ENCODE assay signal across 8 cellular contexts in the genomic region with DNA sequence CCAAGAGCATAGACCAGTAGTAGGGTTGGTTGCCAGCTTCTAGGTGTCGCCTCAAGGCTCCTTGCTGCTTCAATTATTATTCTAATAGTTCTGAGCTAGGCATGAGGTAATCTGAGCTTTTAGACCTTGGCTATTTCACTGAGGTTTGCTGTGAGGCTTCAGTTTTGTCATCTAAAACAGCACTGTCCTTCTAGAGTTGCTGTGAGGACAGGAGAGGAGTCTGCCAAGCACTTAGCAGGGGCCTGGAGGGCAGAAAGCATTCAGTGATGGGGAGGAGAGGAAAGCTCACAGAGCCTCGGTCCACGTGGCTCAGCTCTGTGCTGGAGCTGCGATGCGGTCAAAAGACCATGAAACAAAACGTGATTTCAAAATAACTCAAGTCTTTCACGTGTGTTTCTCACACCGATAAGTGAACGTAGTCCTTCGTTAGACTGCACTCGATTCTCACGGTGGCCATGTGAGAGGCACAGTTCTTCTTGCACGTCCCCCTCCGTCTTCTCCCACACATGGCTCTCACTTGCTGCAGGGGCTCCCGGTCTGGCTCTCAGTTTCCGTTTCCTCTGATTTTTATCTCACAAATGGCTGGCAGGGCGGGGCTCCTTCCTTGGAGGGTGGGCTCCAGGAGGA.
DNase-seq lines count a peak whose midpoint lies in the region; ATAC-seq, FAIRE-seq and TF ChIP-seq lines count a peak whose summit lies in the region.

No MANE protein-coding gene starts in this region.

- H4K20me1 ChIP-seq in astrocyte (ENCODE audit: insufficient read depth, low read length) (no peaks in the 10 kb centered on the region), PC-3 (ENCODE audit: low read length) (no peaks in the 10 kb centered on the region)

- H3K4me3 ChIP-seq in astrocyte (ENCODE audit: insufficient read depth, low read depth, low read length) (no peak overlapping the region), skin epidermis (no peak overlapping the region), PC-3 (ENCODE audit: low read length) (no peak overlapping the region)

- H3K27ac Mint-ChIP-seq in astrocyte (ENCODE audit: unreplicated experiment), result no peak overlapping the region

- H3F3A ChIP-seq in PC-3 (ENCODE audit: low read length, unreplicated experiment), result no peaks in the 10 kb centered on the region

- no peaks in the 10 kb centered on the region for H3K9me2 ChIP-seq in PC-3 (replicated peaks; ENCODE audit: low read length)

- intact Hi-C loops in PC-3 (cut with micrococcal nuclease), result no loop called here

- BruUV-seq in PC-3 (replicated peaks; lab: Mats Ljungman, UMichigan), result no TSS peak

- H3K27me3 ChIP-seq in astrocyte (ENCODE audit: insufficient read depth, low read length), result no peaks in the 10 kb centered on the region
- H3K27me3 ChIP-seq in PC-3 (ENCODE audit: low read length), result no peaks in the 10 kb centered on the region

- no peaks in the 10 kb centered on the region for H3K9me3 Mint-ChIP-seq in astrocyte (ENCODE audit: unreplicated experiment)

- TF ChIP-seq CTCF in astrocyte (IDR thresholded peaks at IDR 0.05; ENCODE audit: insufficient read depth, low read depth, low read length), result no peak
- no peak for TF ChIP-seq CTCF in PC-3 (conservative IDR thresholded peaks at IDR 0.05; ENCODE audit: low read depth, low read length)

- H3K9ac ChIP-seq in astrocyte (ENCODE audit: low read length) (no peak overlapping the region), PC-3 (ENCODE audit: low read length) (no peak overlapping the region)

- H3K4me1 Mint-ChIP-seq in astrocyte (ENCODE audit: low read depth, unreplicated experiment), result peaks cover 17% of the 10 kb centered on the region

- no peaks in the 10 kb centered on the region for H3K27me3 Mint-ChIP-seq in astrocyte (ENCODE audit: low read depth, unreplicated experiment)

- ATAC-seq in GM19468 (IDR thresholded peaks at IDR 0.05; ENCODE audit: extremely low read depth, unreplicated experiment), result peak; percentile 48
- peak; percentile 59 for ATAC-seq in HG03460 (IDR thresholded peaks at IDR 0.05; ENCODE audit: unreplicated experiment)
- ATAC-seq in PC-3, result no peak

- CTCF ChIA-PET in PC-3 (lab: Charles Lee), result no interaction called here

- DNase-seq in EH (ENCODE audit: low read depth) (peak; percentile 13), astrocyte (ENCODE audit: low read depth) (no peak), H4 (ENCODE audit: low spot score) (no peak), PC-3 (no peak), hepatic stellate cell (ENCODE audit: low spot score) (no peak)

- peak overlapping the region; percentile 30 for H2AFZ ChIP-seq in astrocyte (ENCODE audit: low read depth, low read length)
- H2AFZ ChIP-seq in PC-3 (ENCODE audit: low read length), result no peak overlapping the region

- no peak overlapping the region for H3K4me3 Mint-ChIP-seq in astrocyte (ENCODE audit: unreplicated experiment)

- H3K27ac ChIP-seq in astrocyte (ENCODE audit: low read depth, low read length) (no peak overlapping the region), skin epidermis (peak overlapping the region in 11 of 21 experiments; percentile 39 to 83 (median 61)), PC-3 (ENCODE audit: low read length) (no peak overlapping the region)

- no peaks in the 10 kb centered on the region for H3K79me2 ChIP-seq in astrocyte (ENCODE audit: insufficient read depth, low read length)
- H3K79me2 ChIP-seq in PC-3 (ENCODE audit: low read length), result no peaks in the 10 kb centered on the region

- peaks cover 15% of the 10 kb centered on the region for H3K4me1 ChIP-seq in astrocyte (ENCODE audit: insufficient read depth, low read length)
- H3K4me1 ChIP-seq in PC-3 (ENCODE audit: insufficient read depth, low read length), result peaks cover 35% of the 10 kb centered on the region

- no peaks in the 10 kb centered on the region for H3K36me3 Mint-ChIP-seq in astrocyte (ENCODE audit: low read depth, unreplicated experiment)

- H3K4me2 ChIP-seq in astrocyte (ENCODE audit: low read length), result no peak overlapping the region
- no peak overlapping the region for H3K4me2 ChIP-seq in PC-3 (ENCODE audit: low read length)

- H3K9me3 ChIP-seq in astrocyte (ENCODE audit: insufficient read depth, low read depth, low read length) (no peaks in the 10 kb centered on the region), PC-3 (ENCODE audit: low read length) (no peaks in the 10 kb centered on the region)

- no peaks in the 10 kb centered on the region for H3K36me3 ChIP-seq in astrocyte (ENCODE audit: insufficient read depth, low read length)
- H3K36me3 ChIP-seq in PC-3 (ENCODE audit: low read depth, low read length), result no peaks in the 10 kb centered on the region

- POLR2A ChIA-PET in PC-3 (lab: Charles Lee; ENCODE audit: unreplicated experiment), result no interaction called here

- no peak for FAIRE-seq in astrocyte (lab: Jason Lieb, UNC)

Comparison
In these comparisons a context has a peak if more than half of its experiments do, and no peak if none do; other contexts are left out.
1. H3K27ac ChIP-seq: peak in skin epidermis (11 of 21); none in astrocyte (single experiment) and PC-3 (single experiment).